ENCODE assay signal across 1 cellular context in genomic region chr17:17408236-17408794, GRCh38.
TF ChIP-seq lines count a peak whose summit lies in the region.

No MANE protein-coding gene starts in this region.

TF ChIP-seq in HepG2, 621 proteins besides CTCF, POLR2A, EP300 and RAD21 (continued from another document and continues in another):
- TF ChIP-seq, protein P1, sequence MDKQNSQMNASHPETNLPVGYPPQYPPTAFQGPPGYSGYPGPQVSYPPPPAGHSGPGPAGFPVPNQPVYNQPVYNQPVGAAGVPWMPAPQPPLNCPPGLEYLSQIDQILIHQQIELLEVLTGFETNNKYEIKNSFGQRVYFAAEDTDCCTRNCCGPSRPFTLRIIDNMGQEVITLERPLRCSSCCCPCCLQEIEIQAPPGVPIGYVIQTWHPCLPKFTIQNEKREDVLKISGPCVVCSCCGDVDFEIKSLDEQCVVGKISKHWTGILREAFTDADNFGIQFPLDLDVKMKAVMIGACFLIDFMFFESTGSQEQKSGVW (CRISPR knock-in tag; IDR thresholded peaks at IDR 0.05; ENCODE audit: borderline replicate concordance), result no peak
- TF ChIP-seq E2F5 (CRISPR knock-in tag; conservative IDR thresholded peaks at IDR 0.05), result no peak
- 0 out of 2 replicates have a peak, but pooled peaks have one; percentile 19 for TF ChIP-seq ELF1 (CRISPR knock-in tag; IDR thresholded peaks at IDR 0.05)
- no peak for TF ChIP-seq GFI1 (CRISPR knock-in tag; IDR thresholded peaks at IDR 0.05; ENCODE audit: borderline replicate concordance)
- no peak for TF ChIP-seq PAWR (CRISPR knock-in tag; IDR thresholded peaks at IDR 0.05; ENCODE audit: borderline replicate concordance)
- no peak for TF ChIP-seq ZNF772 (CRISPR knock-in tag; IDR thresholded peaks at IDR 0.05)
- TF ChIP-seq NFE2L1 (CRISPR knock-in tag; IDR thresholded peaks at IDR 0.05; ENCODE audit: borderline replicate concordance), result no peak
- no peak for TF ChIP-seq FOXP1 (IDR thresholded peaks at IDR 0.05)
- 0 out of 2 replicates have a peak, but pooled peaks have one; percentile 42 for TF ChIP-seq FOXP1 (CRISPR knock-in tag; IDR thresholded peaks at IDR 0.05)
- TF ChIP-seq GATAD1 (CRISPR knock-in tag; IDR thresholded peaks at IDR 0.05), result 0 out of 2 replicates have a peak, but pooled peaks have one; percentile 24
- peak; percentile 49; the same call in 1 of the 2 replicates for TF ChIP-seq SAP130 (CRISPR knock-in tag; IDR thresholded peaks at IDR 0.05; ENCODE audit: low read depth)
- no peak for TF ChIP-seq SMARCE1 (IDR thresholded peaks at IDR 0.05; ENCODE audit: borderline replicate concordance)
- TF ChIP-seq MIER3 (CRISPR knock-in tag; IDR thresholded peaks at IDR 0.05; ENCODE audit: borderline replicate concordance), result peak; percentile 38; the same call in 1 of the 2 replicates
- TF ChIP-seq SNAPC5 (CRISPR knock-in tag; IDR thresholded peaks at IDR 0.05; ENCODE audit: borderline replicate concordance), result no peak
- TF ChIP-seq ZIK1 (CRISPR knock-in tag; IDR thresholded peaks at IDR 0.05; ENCODE audit: borderline replicate concordance, low read depth), result no peak
- no peak for TF ChIP-seq ZNF7 (CRISPR knock-in tag; IDR thresholded peaks at IDR 0.05)
- peak; percentile 96 for TF ChIP-seq CEBPG (CRISPR knock-in tag; IDR thresholded peaks at IDR 0.05)
- TF ChIP-seq GATAD2A (CRISPR knock-in tag; IDR thresholded peaks at IDR 0.05), result peak; percentile 85
- TF ChIP-seq ESRRA (CRISPR knock-in tag; IDR thresholded peaks at IDR 0.05; ENCODE audit: low read depth), result 0 out of 2 replicates have a peak, but pooled peaks have one; percentile 37
- TF ChIP-seq ZNF580 (CRISPR knock-in tag; IDR thresholded peaks at IDR 0.05; ENCODE audit: borderline replicate concordance, low read depth), result no peak
- no peak for TF ChIP-seq SRSF9 (IDR thresholded peaks at IDR 0.05; ENCODE audit: borderline replicate concordance, insufficient read depth, low read depth, low read length, poor library complexity, severe bottlenecking)
- TF ChIP-seq ZNF558 (CRISPR knock-in tag; IDR thresholded peaks at IDR 0.05; ENCODE audit: borderline replicate concordance), result no peak
- no peak for TF ChIP-seq TOPORS (CRISPR knock-in tag; IDR thresholded peaks at IDR 0.05)
- TF ChIP-seq, protein P2, sequence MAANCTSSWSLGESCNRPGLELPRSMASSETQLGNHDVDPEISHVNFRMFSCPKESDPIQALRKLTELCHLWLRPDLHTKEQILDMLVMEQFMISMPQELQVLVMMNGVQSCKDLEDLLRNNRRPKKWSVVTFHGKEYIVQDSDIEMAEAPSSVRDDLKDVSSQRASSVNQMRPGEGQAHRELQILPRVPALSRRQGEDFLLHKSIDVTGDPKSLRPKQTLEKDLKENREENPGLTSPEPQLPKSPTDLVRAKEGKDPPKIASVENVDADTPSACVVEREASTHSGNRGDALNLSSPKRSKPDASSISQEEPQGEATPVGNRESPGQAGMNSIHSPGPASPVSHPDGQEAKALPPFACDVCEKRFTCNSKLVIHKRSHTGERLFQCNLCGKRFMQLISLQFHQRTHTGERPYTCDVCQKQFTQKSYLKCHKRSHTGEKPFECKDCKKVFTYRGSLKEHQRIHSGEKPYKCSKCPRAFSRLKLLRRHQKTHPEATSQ (CRISPR knock-in tag; IDR thresholded peaks at IDR 0.05; ENCODE audit: borderline replicate concordance), result no peak
- TF ChIP-seq ZNF576 (CRISPR knock-in tag; IDR thresholded peaks at IDR 0.05), result no peak
- TF ChIP-seq SIX4 (CRISPR knock-in tag; IDR thresholded peaks at IDR 0.05), result peak; percentile 19; the same call in 1 of the 2 replicates
- peak; percentile 38; the same call in 1 of the 2 replicates for TF ChIP-seq ZSCAN9 (CRISPR knock-in tag; IDR thresholded peaks at IDR 0.05; ENCODE audit: borderline replicate concordance)
- TF ChIP-seq ZNF570 (CRISPR knock-in tag; IDR thresholded peaks at IDR 0.05; ENCODE audit: borderline replicate concordance), result no peak
- no peak for TF ChIP-seq TEAD2 (CRISPR knock-in tag; IDR thresholded peaks at IDR 0.05)
- no peak for TF ChIP-seq ZNF879 (CRISPR knock-in tag; IDR thresholded peaks at IDR 0.05)
- TF ChIP-seq, protein P3, sequence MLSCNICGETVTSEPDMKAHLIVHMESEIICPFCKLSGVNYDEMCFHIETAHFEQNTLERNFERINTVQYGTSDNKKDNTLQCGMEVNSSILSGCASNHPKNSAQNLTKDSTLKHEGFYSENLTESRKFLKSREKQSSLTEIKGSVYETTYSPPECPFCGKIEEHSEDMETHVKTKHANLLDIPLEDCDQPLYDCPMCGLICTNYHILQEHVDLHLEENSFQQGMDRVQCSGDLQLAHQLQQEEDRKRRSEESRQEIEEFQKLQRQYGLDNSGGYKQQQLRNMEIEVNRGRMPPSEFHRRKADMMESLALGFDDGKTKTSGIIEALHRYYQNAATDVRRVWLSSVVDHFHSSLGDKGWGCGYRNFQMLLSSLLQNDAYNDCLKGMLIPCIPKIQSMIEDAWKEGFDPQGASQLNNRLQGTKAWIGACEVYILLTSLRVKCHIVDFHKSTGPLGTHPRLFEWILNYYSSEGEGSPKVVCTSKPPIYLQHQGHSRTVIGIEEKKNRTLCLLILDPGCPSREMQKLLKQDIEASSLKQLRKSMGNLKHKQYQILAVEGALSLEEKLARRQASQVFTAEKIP (CRISPR knock-in tag; IDR thresholded peaks at IDR 0.05; ENCODE audit: borderline replicate concordance), result no peak
- peak; percentile 57; the same call in 1 of the 2 replicates for TF ChIP-seq TBX2 (CRISPR knock-in tag; IDR thresholded peaks at IDR 0.05; ENCODE audit: borderline replicate concordance)
- no peak for TF ChIP-seq RXRA (CRISPR knock-in tag; IDR thresholded peaks at IDR 0.05)
- peak; percentile 77; the same call in 1 of the 2 replicates for TF ChIP-seq ZNF710 (CRISPR knock-in tag; IDR thresholded peaks at IDR 0.05; ENCODE audit: borderline replicate concordance)
- no peak for TF ChIP-seq MAF1 (CRISPR knock-in tag; IDR thresholded peaks at IDR 0.05; ENCODE audit: borderline replicate concordance)
- TF ChIP-seq ZNF292 (CRISPR knock-in tag; IDR thresholded peaks at IDR 0.05; ENCODE audit: borderline replicate concordance, low read depth), result no peak
- TF ChIP-seq SALL1 (CRISPR knock-in tag; IDR thresholded peaks at IDR 0.05), result peak; percentile 58; the same call in 1 of the 2 replicates
- TF ChIP-seq NR2F6 (IDR thresholded peaks at IDR 0.05), result peak; percentile 60; the same call in 1 of the 2 replicates
- TF ChIP-seq NR2F6 (CRISPR knock-in tag; IDR thresholded peaks at IDR 0.05), result peak; percentile 52; the same call in 1 of the 2 replicates
- TF ChIP-seq MED8 (CRISPR knock-in tag; IDR thresholded peaks at IDR 0.05; ENCODE audit: insufficient replicate concordance), result no peak
- TF ChIP-seq ZNF446 (CRISPR knock-in tag; IDR thresholded peaks at IDR 0.05), result no peak
- TF ChIP-seq, protein P4, sequence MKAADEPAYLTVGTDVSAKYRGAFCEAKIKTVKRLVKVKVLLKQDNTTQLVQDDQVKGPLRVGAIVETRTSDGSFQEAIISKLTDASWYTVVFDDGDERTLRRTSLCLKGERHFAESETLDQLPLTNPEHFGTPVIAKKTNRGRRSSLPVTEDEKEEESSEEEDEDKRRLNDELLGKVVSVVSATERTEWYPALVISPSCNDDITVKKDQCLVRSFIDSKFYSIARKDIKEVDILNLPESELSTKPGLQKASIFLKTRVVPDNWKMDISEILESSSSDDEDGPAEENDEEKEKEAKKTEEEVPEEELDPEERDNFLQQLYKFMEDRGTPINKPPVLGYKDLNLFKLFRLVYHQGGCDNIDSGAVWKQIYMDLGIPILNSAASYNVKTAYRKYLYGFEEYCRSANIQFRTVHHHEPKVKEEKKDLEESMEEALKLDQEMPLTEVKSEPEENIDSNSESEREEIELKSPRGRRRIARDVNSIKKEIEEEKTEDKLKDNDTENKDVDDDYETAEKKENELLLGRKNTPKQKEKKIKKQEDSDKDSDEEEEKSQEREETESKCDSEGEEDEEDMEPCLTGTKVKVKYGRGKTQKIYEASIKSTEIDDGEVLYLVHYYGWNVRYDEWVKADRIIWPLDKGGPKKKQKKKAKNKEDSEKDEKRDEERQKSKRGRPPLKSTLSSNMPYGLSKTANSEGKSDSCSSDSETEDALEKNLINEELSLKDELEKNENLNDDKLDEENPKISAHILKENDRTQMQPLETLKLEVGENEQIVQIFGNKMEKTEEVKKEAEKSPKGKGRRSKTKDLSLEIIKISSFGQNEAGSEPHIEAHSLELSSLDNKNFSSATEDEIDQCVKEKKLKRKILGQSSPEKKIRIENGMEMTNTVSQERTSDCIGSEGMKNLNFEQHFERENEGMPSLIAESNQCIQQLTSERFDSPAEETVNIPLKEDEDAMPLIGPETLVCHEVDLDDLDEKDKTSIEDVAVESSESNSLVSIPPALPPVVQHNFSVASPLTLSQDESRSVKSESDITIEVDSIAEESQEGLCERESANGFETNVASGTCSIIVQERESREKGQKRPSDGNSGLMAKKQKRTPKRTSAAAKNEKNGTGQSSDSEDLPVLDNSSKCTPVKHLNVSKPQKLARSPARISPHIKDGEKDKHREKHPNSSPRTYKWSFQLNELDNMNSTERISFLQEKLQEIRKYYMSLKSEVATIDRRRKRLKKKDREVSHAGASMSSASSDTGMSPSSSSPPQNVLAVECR (CRISPR knock-in tag; IDR thresholded peaks at IDR 0.05; ENCODE audit: borderline replicate concordance), result no peak
- no peak for TF ChIP-seq ISL2 (CRISPR knock-in tag; IDR thresholded peaks at IDR 0.05)
- no peak for TF ChIP-seq ZNF75D (CRISPR knock-in tag; IDR thresholded peaks at IDR 0.05; ENCODE audit: borderline replicate concordance)
- TF ChIP-seq ZNF530 (CRISPR knock-in tag; IDR thresholded peaks at IDR 0.05; ENCODE audit: low read depth), result no peak
- no peak for TF ChIP-seq MLXIP (CRISPR knock-in tag; IDR thresholded peaks at IDR 0.05; ENCODE audit: borderline replicate concordance)
- no peak for TF ChIP-seq JDP2 (CRISPR knock-in tag; IDR thresholded peaks at IDR 0.05; ENCODE audit: borderline replicate concordance)
- no peak for TF ChIP-seq HNRNPK (IDR thresholded peaks at IDR 0.05; ENCODE audit: low read depth, low read length, poor library complexity, severe bottlenecking)
- 0 out of 2 replicates have a peak, but pooled peaks have one; percentile 45 for TF ChIP-seq KMT2B (CRISPR knock-in tag; IDR thresholded peaks at IDR 0.05)
- TF ChIP-seq THAP11 (CRISPR knock-in tag; IDR thresholded peaks at IDR 0.05), result peak; percentile 70
- peak; percentile 28; the same call in 1 of the 2 replicates for TF ChIP-seq NCOA2 (CRISPR knock-in tag; IDR thresholded peaks at IDR 0.05)
- TF ChIP-seq ZNF331 (CRISPR knock-in tag; IDR thresholded peaks at IDR 0.05), result peak; percentile 44; the same call in 1 of the 2 replicates
- TF ChIP-seq, protein P5, sequence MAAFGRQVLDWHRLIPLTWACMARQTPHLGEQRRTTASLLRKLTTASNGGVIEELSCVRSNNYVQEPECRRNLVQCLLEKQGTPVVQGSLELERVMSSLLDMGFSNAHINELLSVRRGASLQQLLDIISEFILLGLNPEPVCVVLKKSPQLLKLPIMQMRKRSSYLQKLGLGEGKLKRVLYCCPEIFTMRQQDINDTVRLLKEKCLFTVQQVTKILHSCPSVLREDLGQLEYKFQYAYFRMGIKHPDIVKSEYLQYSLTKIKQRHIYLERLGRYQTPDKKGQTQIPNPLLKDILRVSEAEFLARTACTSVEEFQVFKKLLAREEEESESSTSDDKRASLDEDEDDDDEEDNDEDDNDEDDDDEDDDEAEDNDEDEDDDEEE (CRISPR knock-in tag; IDR thresholded peaks at IDR 0.05), result no peak
- TF ChIP-seq RBM39 (IDR thresholded peaks at IDR 0.05; ENCODE audit: low read depth, low read length, poor library complexity, severe bottlenecking), result no peak
- TF ChIP-seq KLF9 (CRISPR knock-in tag; IDR thresholded peaks at IDR 0.05; ENCODE audit: low read depth), result no peak
- no peak for TF ChIP-seq TAF1 (CRISPR knock-in tag; IDR thresholded peaks at IDR 0.05)
